In genomic region chr10:27439101-27439500, GRCh38 we compare ENCODE assay signal across 28 cellular contexts.
"Had no signal": no experiment of that assay in that cellular context is flagged by ENCODE, and none has a peak within 500 bp of the region (broad histone marks: within the 10 kb centered on the region; RNA-seq: fewer than 3 reads in every experiment).

No MANE protein-coding gene starts in this region.

- H3K27me3 Mint-ChIP-seq: activated CD4-positive, alpha-beta memory T cell treated with anti-CD3 and anti-CD28 coated beads for 36 hours had no signal

- DNase-seq: activated CD4-positive, alpha-beta memory T cell treated with anti-CD3 and anti-CD28 coated beads for 36 hours; activated CD4-positive, alpha-beta T cell treated with anti-CD3 and anti-CD28 coated beads, Interleukin-2, amount 10 ng/mL, durations not matched to agents 24 days and 14 days; activated CD8-positive, alpha-beta memory T cell treated with anti-CD3 and anti-CD28 coated beads, Interleukin-2, amount 50 U/mL, for 4 hours; activated effector memory CD4-positive, alpha-beta T cell treated with anti-CD3 and anti-CD28 coated beads, Interleukin-2, amount 50 U/mL, for 16 hours; activated naive CD4-positive, alpha-beta T cell treated with anti-CD3 and anti-CD28 coated beads for 36 hours; activated naive CD8-positive, alpha-beta T cell treated with anti-CD3 and anti-CD28 coated beads for 36 hours; activated T-cell treated with anti-CD3 and anti-CD28 coated beads, Interleukin-2, amount 50 U/mL, for 1 hour; adrenal gland; aorta; body of pancreas; cerebellar nuclear complex; colonic mucosa; effector CD8-positive, alpha-beta T cell; foreskin fibroblast; islet precursor cell; left cardiac atrium; mesenchymal stem cell; naive thymus-derived CD8-positive, alpha-beta T cell; occipital lobe; posterior cingulate gyrus; right cardiac atrium; stimulated activated naive CD4-positive, alpha-beta T cell; WERI-Rb-1 had no signal

- H3K27me3 ChIP-seq: adrenal gland, body of pancreas, cardiac muscle cell, colonic mucosa, neural progenitor cell, tibial nerve had no signal

- H2AFZ ChIP-seq: neural progenitor cell had no signal

- H3K4me3 ChIP-seq: adrenal gland, body of pancreas, cardiac muscle cell, colonic mucosa, neural progenitor cell, tibial nerve had no signal

- H3K4me2 ChIP-seq: neural progenitor cell had no signal

- H3K9me3 Mint-ChIP-seq: activated CD4-positive, alpha-beta memory T cell treated with anti-CD3 and anti-CD28 coated beads for 36 hours; activated CD4-positive, alpha-beta T cell treated with anti-CD3 and anti-CD28 coated beads, Interleukin-2, amount 10 ng/mL, durations not matched to agents 24 days and 14 days; activated naive CD4-positive, alpha-beta T cell treated with anti-CD3 and anti-CD28 coated beads for 36 hours; activated naive CD8-positive, alpha-beta T cell treated with anti-CD3 and anti-CD28 coated beads for 36 hours; activated T-helper 1 cell treated with anti-CD3 and anti-CD28 coated beads, Interleukin-12 subunit alpha, Interleukin-12 subunit beta, Interleukin-2, Interleukin-4 antibody, amounts not matched to agents 30 ng/mL and 10 ng/mL and 1 ng/mL, durations not matched to agents 14 hours and 24 hours and 36 hours; naive thymus-derived CD8-positive, alpha-beta T cell; neural progenitor cell had no signal

- H3K4me1 Mint-ChIP-seq: activated CD4-positive, alpha-beta T cell treated with anti-CD3 and anti-CD28 coated beads, Interleukin-2, amount 10 ng/mL, durations not matched to agents 24 days and 14 days; activated naive CD8-positive, alpha-beta T cell treated with anti-CD3 and anti-CD28 coated beads for 36 hours; naive thymus-derived CD8-positive, alpha-beta T cell had no signal

- H3K4me1 ChIP-seq: adrenal gland, colonic mucosa, neural progenitor cell, tibial nerve had no signal

- H3K9ac ChIP-seq: neural progenitor cell had no signal

- H3K4me3 Mint-ChIP-seq: activated CD4-positive, alpha-beta memory T cell treated with anti-CD3 and anti-CD28 coated beads for 36 hours; activated CD4-positive, alpha-beta T cell treated with anti-CD3 and anti-CD28 coated beads, Interleukin-2, amount 10 ng/mL, durations not matched to agents 24 days and 14 days; activated naive CD4-positive, alpha-beta T cell treated with anti-CD3 and anti-CD28 coated beads for 36 hours; activated naive CD8-positive, alpha-beta T cell treated with anti-CD3 and anti-CD28 coated beads for 36 hours; activated T-helper 1 cell treated with anti-CD3 and anti-CD28 coated beads, Interleukin-12 subunit alpha, Interleukin-12 subunit beta, Interleukin-2, Interleukin-4 antibody, amounts not matched to agents 30 ng/mL and 10 ng/mL and 1 ng/mL, durations not matched to agents 14 hours and 24 hours and 36 hours; naive thymus-derived CD8-positive, alpha-beta T cell; neural progenitor cell had no signal

- ATAC-seq: activated CD4-positive, CD25-positive, alpha-beta regulatory T cell treated with anti-CD3 and anti-CD28 coated beads, Interleukin-2, amount 50 U/mL, for 24 hours; body of pancreas; left cardiac atrium; naive thymus-derived CD8-positive, alpha-beta T cell; right cardiac atrium had no signal

- H3K9me3 ChIP-seq: adrenal gland, body of pancreas, colonic mucosa, tibial nerve had no signal

- H3K27ac ChIP-seq: adrenal gland, body of pancreas, cardiac muscle cell, colonic mucosa, neural progenitor cell, tibial nerve, WERI-Rb-1 had no signal

- H3K36me3 ChIP-seq: adrenal gland, cardiac muscle cell, colonic mucosa, neural progenitor cell, tibial nerve, WERI-Rb-1 had no signal

- H3K27ac Mint-ChIP-seq: activated CD4-positive, alpha-beta memory T cell treated with anti-CD3 and anti-CD28 coated beads for 36 hours; activated CD4-positive, alpha-beta T cell treated with anti-CD3 and anti-CD28 coated beads, Interleukin-2, amount 10 ng/mL, durations not matched to agents 24 days and 14 days; activated naive CD4-positive, alpha-beta T cell treated with anti-CD3 and anti-CD28 coated beads for 36 hours; activated naive CD8-positive, alpha-beta T cell treated with anti-CD3 and anti-CD28 coated beads for 36 hours; activated T-helper 1 cell treated with anti-CD3 and anti-CD28 coated beads, Interleukin-12 subunit alpha, Interleukin-12 subunit beta, Interleukin-2, Interleukin-4 antibody, amounts not matched to agents 30 ng/mL and 10 ng/mL and 1 ng/mL, durations not matched to agents 14 hours and 24 hours and 36 hours; naive thymus-derived CD8-positive, alpha-beta T cell; neural progenitor cell had no signal

- H3K36me3 Mint-ChIP-seq: activated CD4-positive, alpha-beta memory T cell treated with anti-CD3 and anti-CD28 coated beads for 36 hours; activated naive CD8-positive, alpha-beta T cell treated with anti-CD3 and anti-CD28 coated beads for 36 hours; naive thymus-derived CD8-positive, alpha-beta T cell; neural progenitor cell had no signal
